ENCODE assay signal across 8 cellular contexts in the genomic region with DNA sequence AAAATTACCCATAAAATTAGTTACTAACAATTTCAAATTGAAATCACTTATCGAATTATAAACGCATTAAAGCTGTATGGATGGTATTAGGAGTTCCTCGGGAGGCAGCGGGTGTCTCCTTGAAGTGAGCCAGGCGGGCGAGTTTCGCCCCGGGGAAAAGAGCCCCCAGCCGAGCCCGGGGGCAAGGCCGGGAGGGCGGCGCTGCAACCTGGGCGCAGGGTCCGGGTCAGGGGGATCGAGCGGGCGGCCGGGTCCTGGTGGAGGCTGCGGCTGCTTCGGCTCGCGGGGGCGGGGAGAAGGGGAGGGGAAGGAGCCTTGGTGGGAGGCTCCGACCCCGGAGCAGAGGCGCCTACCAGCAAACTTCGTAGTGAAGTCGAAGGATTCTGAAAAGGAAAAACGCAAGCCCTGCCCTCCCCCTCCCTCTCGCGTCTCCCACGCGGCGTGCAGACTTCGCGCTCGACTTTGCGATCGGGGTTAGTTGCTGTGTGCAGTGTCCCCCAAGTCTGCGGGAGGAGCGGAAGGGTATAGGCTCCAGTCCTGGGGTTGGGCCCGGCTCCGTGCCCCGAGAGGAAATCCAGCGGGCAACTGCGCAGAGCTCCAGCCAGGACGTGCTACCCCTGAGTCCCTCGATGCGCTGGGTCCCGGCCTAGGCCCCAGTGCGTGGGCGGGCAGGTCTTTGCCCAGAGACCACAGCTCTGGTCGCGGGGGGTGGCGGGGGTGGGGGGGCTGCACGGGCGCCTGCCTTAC.
DNase-seq lines count a peak whose midpoint lies in the region; ATAC-seq and TF ChIP-seq lines count a peak whose summit lies in the region.

No MANE protein-coding gene starts in this region.

- no peaks in the 10 kb centered on the region for H3K9me3 ChIP-seq in ascending aorta

- H3K4me1 ChIP-seq in ascending aorta: peaks cover 15 to 23% of the 10 kb centered on the region in 2 donors

- H3K4me3 ChIP-seq in ascending aorta: peak overlapping the region; percentile 82 to 86

- ATAC-seq in stimulated activated naive CD8-positive, alpha-beta T cell treated with anti-CD3 and anti-CD28 coated beads, Interleukin-15, Interleukin-2, amounts not matched to agents 100 U/mL and 50 U/mL, for 24 hours: peak; percentile 14
- no peak for ATAC-seq in GM21390 (IDR thresholded peaks at IDR 0.05; ENCODE audit: unreplicated experiment)

- H3K36me3 ChIP-seq in ascending aorta: no peaks in the 10 kb centered on the region

- intact Hi-C loops in ascending aorta (cut with DNase I): loop anchor here (1.0 to 10.0 kb wide), 11 partner anchors 13 to 1457 kb away; partner anchors contain the start of gene ETAA1

- TF ChIP-seq CTCF in ascending aorta (IDR thresholded peaks at IDR 0.05): no peak

- DNase-seq in HK-2 (ENCODE audit: unreplicated experiment) (peak; percentile 30), ascending aorta (ENCODE audit: low spot score in 2 of 2) (peak in 1 of 2 donors; percentile 68), islet precursor cell (peak; percentile 80), NCI-H2029 treated with DMSO at 0.1 percent for 48 hours (lab: John Stamatoyannopoulos, UW) (no peak), GF-D8 (lab: John Stamatoyannopoulos, UW) (no peak), SW 1271 (lab: John Stamatoyannopoulos, UW) (no peak)
- DNase-seq in stimulated activated naive CD8-positive, alpha-beta T cell treated with anti-CD3 and anti-CD28 coated beads, Interleukin-15, Interleukin-2, amounts not matched to agents 100 U/mL and 50 U/mL, for 24 hours: peak; percentile 12

- H3K27ac ChIP-seq in ascending aorta: peak overlapping the region; percentile 72 to 77

- H3K27me3 ChIP-seq in ascending aorta: peaks cover 21% of the 10 kb centered on the region

Comparison
In these comparisons a context has a peak if more than half of its experiments do, and no peak if none do; other contexts are left out.
1. DNase-seq: peak in HK-2 (single experiment), islet precursor cell (single experiment) and stimulated activated naive CD8-positive, alpha-beta T cell treated with anti-CD3 and anti-CD28 coated beads, Interleukin-15, Interleukin-2, amounts not matched to agents 100 U/mL and 50 U/mL, for 24 hours (single experiment); none in NCI-H2029 treated with DMSO at 0.1 percent for 48 hours (single experiment), GF-D8 (single experiment) and SW 1271 (0 of 2).